In the genomic region with DNA sequence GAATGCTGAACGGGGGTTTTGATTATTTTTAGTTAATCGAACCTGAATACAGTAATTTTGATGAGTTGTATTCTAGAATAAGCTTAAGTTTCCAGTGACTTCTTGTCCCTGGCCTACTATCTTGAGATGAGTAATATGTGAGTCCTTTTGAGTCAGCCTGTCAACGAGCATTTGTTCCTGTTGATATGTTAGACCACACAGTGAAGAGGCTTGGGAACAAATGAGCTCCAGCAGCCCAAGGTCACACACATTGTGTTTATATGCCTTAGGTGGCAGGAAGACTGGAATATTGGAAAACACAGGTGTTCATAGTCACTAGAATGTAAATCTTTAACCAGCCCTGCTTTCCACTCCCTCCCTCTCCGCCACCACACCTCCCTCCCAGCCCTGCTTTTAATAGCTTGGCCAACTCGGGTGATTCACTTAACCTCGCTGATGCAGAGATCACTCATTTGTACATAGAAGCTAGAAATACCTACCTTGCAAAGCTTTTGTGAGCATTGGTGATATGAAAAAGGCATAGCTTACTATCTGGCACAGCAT, we compare ENCODE assay signal across 1 cellular context.
A peak's percentile ranks its signal among the peaks of the same experiment; 100 is the strongest.
TF ChIP-seq lines count a peak whose summit lies in the region.

No MANE protein-coding gene starts in this region.

TF ChIP-seq in HepG2, 621 proteins besides CTCF, POLR2A, EP300 and RAD21 (continued from another document and continues in another):
- no peak for TF ChIP-seq E2F1 (CRISPR knock-in tag; IDR thresholded peaks at IDR 0.05)
- peak; percentile 87; the same call in 1 of the 2 replicates for TF ChIP-seq MEF2D (CRISPR knock-in tag; IDR thresholded peaks at IDR 0.05)
- TF ChIP-seq ELF1 (CRISPR knock-in tag; IDR thresholded peaks at IDR 0.05) = peak; percentile 56; the same call in 1 of the 2 replicates
- no peak for TF ChIP-seq ZNF275 (CRISPR knock-in tag; IDR thresholded peaks at IDR 0.05; ENCODE audit: borderline replicate concordance)
- TF ChIP-seq WIZ (CRISPR knock-in tag; IDR thresholded peaks at IDR 0.05) = peak; percentile 76; the same call in 1 of the 2 replicates
- TF ChIP-seq ZNF747 (CRISPR knock-in tag; IDR thresholded peaks at IDR 0.05; ENCODE audit: borderline replicate concordance) = peak; percentile 67; the same call in 1 of the 2 replicates
- TF ChIP-seq ZNF572 (CRISPR knock-in tag; IDR thresholded peaks at IDR 0.05) = no peak
- peak; percentile 90 for TF ChIP-seq FOSL2 (CRISPR knock-in tag; IDR thresholded peaks at IDR 0.05)
- peak; percentile 74 for TF ChIP-seq ZNF670 (CRISPR knock-in tag; IDR thresholded peaks at IDR 0.05; ENCODE audit: borderline replicate concordance)
- peak; percentile 83; the same call in 1 of the 2 replicates for TF ChIP-seq ZNF878 (CRISPR knock-in tag; IDR thresholded peaks at IDR 0.05)
- TF ChIP-seq TBX2 (CRISPR knock-in tag; IDR thresholded peaks at IDR 0.05; ENCODE audit: borderline replicate concordance) = peak; percentile 99
- TF ChIP-seq ESRRA (CRISPR knock-in tag; IDR thresholded peaks at IDR 0.05; ENCODE audit: low read depth) = peak; percentile 78; the same call in 1 of the 2 replicates
- TF ChIP-seq BRCA1 (CRISPR knock-in tag; IDR thresholded peaks at IDR 0.05) = peak; percentile 39; the same call in 1 of the 2 replicates
- TF ChIP-seq ZNF562 (CRISPR knock-in tag; IDR thresholded peaks at IDR 0.05; ENCODE audit: borderline replicate concordance) = no peak
- 0 out of 2 replicates have a peak, but pooled peaks have one; percentile 27 for TF ChIP-seq ZNF501 (CRISPR knock-in tag; IDR thresholded peaks at IDR 0.05)
- peak; percentile 64; the same call in 1 of the 2 replicates for TF ChIP-seq ZNF232 (CRISPR knock-in tag; IDR thresholded peaks at IDR 0.05; ENCODE audit: borderline replicate concordance)
- peak; percentile 68 for TF ChIP-seq SMYD3 (CRISPR knock-in tag; IDR thresholded peaks at IDR 0.05)
- TF ChIP-seq ZNF569 (CRISPR knock-in tag; IDR thresholded peaks at IDR 0.05; ENCODE audit: borderline replicate concordance) = no peak
- no peak for TF ChIP-seq KLF9 (CRISPR knock-in tag; IDR thresholded peaks at IDR 0.05; ENCODE audit: low read depth)
- TF ChIP-seq, protein P1, sequence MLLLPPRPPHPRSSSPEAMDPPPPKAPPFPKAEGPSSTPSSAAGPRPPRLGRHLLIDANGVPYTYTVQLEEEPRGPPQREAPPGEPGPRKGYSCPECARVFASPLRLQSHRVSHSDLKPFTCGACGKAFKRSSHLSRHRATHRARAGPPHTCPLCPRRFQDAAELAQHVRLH (CRISPR knock-in tag; IDR thresholded peaks at IDR 0.05; ENCODE audit: borderline replicate concordance, low read depth) = peak; percentile 91; the same call in 1 of the 2 replicates
- TF ChIP-seq LCORL (IDR thresholded peaks at IDR 0.05) = no peak
- peak; percentile 88 for TF ChIP-seq LCORL (CRISPR knock-in tag; IDR thresholded peaks at IDR 0.05)
- peak; percentile 92 for TF ChIP-seq IRF2 (CRISPR knock-in tag; IDR thresholded peaks at IDR 0.05)
- peak; percentile 63 for TF ChIP-seq SP5 (CRISPR knock-in tag; IDR thresholded peaks at IDR 0.05; ENCODE audit: borderline replicate concordance, low read depth)
- peak; percentile 87; the same call in 1 of the 2 replicates for TF ChIP-seq ZNF430 (CRISPR knock-in tag; IDR thresholded peaks at IDR 0.05)
- TF ChIP-seq NR2F1 (CRISPR knock-in tag; IDR thresholded peaks at IDR 0.05) = peak in 1 of 2 experiments; percentile 40; a peak in 1 of 4 replicates
- 0 out of 2 replicates have a peak, but pooled peaks have one; percentile 56 for TF ChIP-seq RCOR2 (CRISPR knock-in tag; IDR thresholded peaks at IDR 0.05)
- peak; percentile 43; the same call in 1 of the 2 replicates for TF ChIP-seq GMEB1 (CRISPR knock-in tag; IDR thresholded peaks at IDR 0.05; ENCODE audit: borderline replicate concordance)
- no peak for TF ChIP-seq CHCHD3 (CRISPR knock-in tag; IDR thresholded peaks at IDR 0.05)
- TF ChIP-seq KDM2A (CRISPR knock-in tag; IDR thresholded peaks at IDR 0.05; ENCODE audit: borderline replicate concordance, low read depth) = peak; percentile 34; the same call in 1 of the 2 replicates
- peak; percentile 52 for TF ChIP-seq GABPB1 (CRISPR knock-in tag; IDR thresholded peaks at IDR 0.05)
- no peak for TF ChIP-seq GATA4 (IDR thresholded peaks at IDR 0.05; ENCODE audit: borderline replicate concordance, low read depth)
- no peak for TF ChIP-seq ZNF564 (CRISPR knock-in tag; IDR thresholded peaks at IDR 0.05)
- TF ChIP-seq, protein P2, sequence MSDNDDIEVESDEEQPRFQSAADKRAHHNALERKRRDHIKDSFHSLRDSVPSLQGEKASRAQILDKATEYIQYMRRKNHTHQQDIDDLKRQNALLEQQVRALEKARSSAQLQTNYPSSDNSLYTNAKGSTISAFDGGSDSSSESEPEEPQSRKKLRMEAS (IDR thresholded peaks at IDR 0.05) = peak; percentile 57; the same call in 1 of the 2 replicates
- no peak for TF ChIP-seq NPAS2 (CRISPR knock-in tag; IDR thresholded peaks at IDR 0.05; ENCODE audit: borderline replicate concordance)
- TF ChIP-seq FOXA1 (IDR thresholded peaks at IDR 0.05) = no peak
- peak; percentile 26; the same call in 1 of the 2 replicates for TF ChIP-seq FOXA1 (CRISPR knock-in tag; IDR thresholded peaks at IDR 0.05)
- peak; percentile 49 for TF ChIP-seq ASH2L (IDR thresholded peaks at IDR 0.05; ENCODE audit: insufficient read length, low read depth, low read length)
- TF ChIP-seq, protein P3, sequence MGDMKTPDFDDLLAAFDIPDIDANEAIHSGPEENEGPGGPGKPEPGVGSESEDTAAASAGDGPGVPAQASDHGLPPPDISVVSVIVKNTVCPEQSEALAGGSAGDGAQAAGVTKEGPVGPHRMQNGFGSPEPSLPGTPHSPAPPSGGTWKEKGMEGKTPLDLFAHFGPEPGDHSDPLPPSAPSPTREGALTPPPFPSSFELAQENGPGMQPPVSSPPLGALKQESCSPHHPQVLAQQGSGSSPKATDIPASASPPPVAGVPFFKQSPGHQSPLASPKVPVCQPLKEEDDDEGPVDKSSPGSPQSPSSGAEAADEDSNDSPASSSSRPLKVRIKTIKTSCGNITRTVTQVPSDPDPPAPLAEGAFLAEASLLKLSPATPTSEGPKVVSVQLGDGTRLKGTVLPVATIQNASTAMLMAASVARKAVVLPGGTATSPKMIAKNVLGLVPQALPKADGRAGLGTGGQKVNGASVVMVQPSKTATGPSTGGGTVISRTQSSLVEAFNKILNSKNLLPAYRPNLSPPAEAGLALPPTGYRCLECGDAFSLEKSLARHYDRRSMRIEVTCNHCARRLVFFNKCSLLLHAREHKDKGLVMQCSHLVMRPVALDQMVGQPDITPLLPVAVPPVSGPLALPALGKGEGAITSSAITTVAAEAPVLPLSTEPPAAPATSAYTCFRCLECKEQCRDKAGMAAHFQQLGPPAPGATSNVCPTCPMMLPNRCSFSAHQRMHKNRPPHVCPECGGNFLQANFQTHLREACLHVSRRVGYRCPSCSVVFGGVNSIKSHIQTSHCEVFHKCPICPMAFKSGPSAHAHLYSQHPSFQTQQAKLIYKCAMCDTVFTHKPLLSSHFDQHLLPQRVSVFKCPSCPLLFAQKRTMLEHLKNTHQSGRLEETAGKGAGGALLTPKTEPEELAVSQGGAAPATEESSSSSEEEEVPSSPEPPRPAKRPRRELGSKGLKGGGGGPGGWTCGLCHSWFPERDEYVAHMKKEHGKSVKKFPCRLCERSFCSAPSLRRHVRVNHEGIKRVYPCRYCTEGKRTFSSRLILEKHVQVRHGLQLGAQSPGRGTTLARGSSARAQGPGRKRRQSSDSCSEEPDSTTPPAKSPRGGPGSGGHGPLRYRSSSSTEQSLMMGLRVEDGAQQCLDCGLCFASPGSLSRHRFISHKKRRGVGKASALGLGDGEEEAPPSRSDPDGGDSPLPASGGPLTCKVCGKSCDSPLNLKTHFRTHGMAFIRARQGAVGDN (CRISPR knock-in tag; IDR thresholded peaks at IDR 0.05) = no peak
- no peak for TF ChIP-seq HNRNPH1 (optimal IDR thresholded peaks at IDR 0.05; ENCODE audit: low read depth, low read length)
- 0 out of 2 replicates have a peak, but pooled peaks have one; percentile 43 for TF ChIP-seq HINFP (CRISPR knock-in tag; IDR thresholded peaks at IDR 0.05; ENCODE audit: low read depth)
- TF ChIP-seq, protein P4, sequence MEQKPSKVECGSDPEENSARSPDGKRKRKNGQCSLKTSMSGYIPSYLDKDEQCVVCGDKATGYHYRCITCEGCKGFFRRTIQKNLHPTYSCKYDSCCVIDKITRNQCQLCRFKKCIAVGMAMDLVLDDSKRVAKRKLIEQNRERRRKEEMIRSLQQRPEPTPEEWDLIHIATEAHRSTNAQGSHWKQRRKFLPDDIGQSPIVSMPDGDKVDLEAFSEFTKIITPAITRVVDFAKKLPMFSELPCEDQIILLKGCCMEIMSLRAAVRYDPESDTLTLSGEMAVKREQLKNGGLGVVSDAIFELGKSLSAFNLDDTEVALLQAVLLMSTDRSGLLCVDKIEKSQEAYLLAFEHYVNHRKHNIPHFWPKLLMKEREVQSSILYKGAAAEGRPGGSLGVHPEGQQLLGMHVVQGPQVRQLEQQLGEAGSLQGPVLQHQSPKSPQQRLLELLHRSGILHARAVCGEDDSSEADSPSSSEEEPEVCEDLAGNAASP (CRISPR knock-in tag; IDR thresholded peaks at IDR 0.05; ENCODE audit: borderline replicate concordance) = no peak; the same call in 1 of the 2 replicates
- 0 out of 2 replicates have a peak, but pooled peaks have one; percentile 58 for TF ChIP-seq HNRNPUL1 (IDR thresholded peaks at IDR 0.05; ENCODE audit: low read depth, low read length)
- TF ChIP-seq MXD4 (CRISPR knock-in tag; IDR thresholded peaks at IDR 0.05) = peak; percentile 49
- no peak for TF ChIP-seq ZNF33A (CRISPR knock-in tag; IDR thresholded peaks at IDR 0.05; ENCODE audit: borderline replicate concordance)
- peak; percentile 70 for TF ChIP-seq HDAC1 (CRISPR knock-in tag; IDR thresholded peaks at IDR 0.05)
- peak; percentile 77 for TF ChIP-seq ONECUT2 (CRISPR knock-in tag; IDR thresholded peaks at IDR 0.05)
- no peak for TF ChIP-seq POGK (CRISPR knock-in tag; conservative IDR thresholded peaks at IDR 0.05)
- no peak for TF ChIP-seq KLF13 (CRISPR knock-in tag; IDR thresholded peaks at IDR 0.05)
- TF ChIP-seq FOXA3 (CRISPR knock-in tag; IDR thresholded peaks at IDR 0.05) = peak; percentile 90
- peak; percentile 77 for TF ChIP-seq RARA (CRISPR knock-in tag; IDR thresholded peaks at IDR 0.05)
